2 cellular contexts compared by ENCODE assay signal in the genomic region with DNA sequence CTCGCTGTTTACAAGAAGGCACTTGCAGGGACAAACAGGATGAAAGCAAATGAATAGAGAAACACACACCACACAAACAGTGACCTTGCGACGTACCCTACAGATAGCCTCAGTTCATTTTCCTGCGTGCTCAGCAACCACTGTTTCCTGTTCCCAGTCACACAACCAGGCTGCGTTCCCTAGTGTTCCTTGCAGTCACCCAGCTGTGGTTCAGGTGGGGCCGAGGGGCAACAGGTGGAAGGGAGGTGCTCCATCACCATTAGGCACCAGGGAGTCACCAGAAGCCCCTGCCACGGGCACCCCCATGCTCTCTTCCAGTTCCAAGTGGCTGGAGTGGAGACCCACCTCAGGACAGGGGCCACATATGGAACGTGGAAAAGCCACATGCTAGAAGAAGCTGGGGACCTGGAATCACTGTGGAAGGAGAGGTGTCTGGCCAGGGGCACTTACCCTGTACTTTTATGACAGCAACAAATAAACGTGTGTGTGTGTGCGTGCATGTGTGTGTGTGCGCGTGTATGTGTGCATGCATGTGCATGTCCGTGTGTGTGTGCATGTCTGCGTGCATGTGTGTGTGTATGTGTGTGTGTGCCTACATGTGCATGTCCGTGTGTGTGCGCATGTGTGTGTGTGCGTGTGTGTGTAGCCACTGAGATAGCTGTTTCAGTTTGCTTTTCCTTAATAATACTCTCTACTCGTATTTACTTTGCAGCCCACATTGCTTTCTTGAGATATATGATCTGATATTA.
TF ChIP-seq lines count a peak whose summit lies in the region.

No MANE protein-coding gene starts in this region.

TF ChIP-seq in GM12891, 5 proteins besides CTCF, POLR2A, EP300 and RAD21:
- TF ChIP-seq POU2F2 (IDR thresholded peaks at IDR 0.05; ENCODE audit: low read depth, low read length): no peak
- TF ChIP-seq SPI1 (IDR thresholded peaks at IDR 0.05; ENCODE audit: low read depth, low read length): no peak
- TF ChIP-seq PAX5 (IDR thresholded peaks at IDR 0.05; ENCODE audit: insufficient read depth, low read length, severe bottlenecking): no peak
- no peak for TF ChIP-seq TAF1 (IDR thresholded peaks at IDR 0.05; ENCODE audit: low read depth, low read length)
- no peak for TF ChIP-seq POLR2AphosphoS5 (IDR thresholded peaks at IDR 0.05; ENCODE audit: low read depth, low read length)
TF ChIP-seq in GM12891: peak in this region for 0.

TF ChIP-seq in HepG2, 621 proteins besides CTCF, POLR2A, EP300 and RAD21:
- TF ChIP-seq ZC3H4 (CRISPR knock-in tag; IDR thresholded peaks at IDR 0.05; ENCODE audit: borderline replicate concordance): no peak
- TF ChIP-seq, protein P1, sequence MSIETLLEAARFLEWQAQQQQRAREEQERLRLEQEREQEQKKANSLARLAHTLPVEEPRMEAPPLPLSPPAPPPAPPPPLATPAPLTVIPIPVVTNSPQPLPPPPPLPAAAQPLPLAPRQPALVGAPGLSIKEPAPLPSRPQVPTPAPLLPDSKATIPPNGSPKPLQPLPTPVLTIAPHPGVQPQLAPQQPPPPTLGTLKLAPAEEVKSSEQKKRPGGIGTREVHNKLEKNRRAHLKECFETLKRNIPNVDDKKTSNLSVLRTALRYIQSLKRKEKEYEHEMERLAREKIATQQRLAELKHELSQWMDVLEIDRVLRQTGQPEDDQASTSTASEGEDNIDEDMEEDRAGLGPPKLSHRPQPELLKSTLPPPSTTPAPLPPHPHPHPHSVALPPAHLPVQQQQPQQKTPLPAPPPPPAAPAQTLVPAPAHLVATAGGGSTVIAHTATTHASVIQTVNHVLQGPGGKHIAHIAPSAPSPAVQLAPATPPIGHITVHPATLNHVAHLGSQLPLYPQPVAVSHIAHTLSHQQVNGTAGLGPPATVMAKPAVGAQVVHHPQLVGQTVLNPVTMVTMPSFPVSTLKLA (IDR thresholded peaks at IDR 0.05): peak; percentile 68; the same call in 1 of the 2 replicates
